Comparison of ENCODE assay signal across 12 cellular contexts in genomic region chr2:223093436-223093839, GRCh38. TPM values are rescaled to one million over a fixed set of nuclear protein-coding genes. Genes with fewer than 3 reads are reported as not detected.
DNase-seq lines count a peak whose midpoint lies in the region; ATAC-seq, FAIRE-seq and TF ChIP-seq lines count a peak whose summit lies in the region.
"Had no signal": no experiment of that assay in that cellular context is flagged by ENCODE, and none has a peak within 500 bp of the region (broad histone marks: within the 10 kb centered on the region; RNA-seq: fewer than 3 reads in every experiment).

No MANE protein-coding gene starts in this region.

- no peaks in the 10 kb centered on the region for H3K9me3 ChIP-seq in astrocyte (ENCODE audit: insufficient read depth, low read depth, low read length)
- no peaks in the 10 kb centered on the region for H3K9me3 ChIP-seq in aorta (ENCODE audit: control insufficient read depth, low read length)
- no peaks in the 10 kb centered on the region for H3K9me3 ChIP-seq in CD4-positive, alpha-beta memory T cell (ENCODE audit: control insufficient read depth in 1 of 2, low read length in 2 of 2)

- intact Hi-C loops in aorta (cut with DNase I) = no loop called here
- intact Hi-C loops in CD4-positive, alpha-beta memory T cell (cut with micrococcal nuclease) = no loop called here

- no peaks in the 10 kb centered on the region for H3K79me2 ChIP-seq in astrocyte (ENCODE audit: insufficient read depth, low read length)

- CTCF ChIA-PET in CD4-positive, alpha-beta memory T cell (lab: Charles Lee; ENCODE audit: partially characterized antibody) = no interaction called here

- in situ Hi-C loops in KBM-7 (cut with MboI; ENCODE audit: low pct_unique_long_range_greater_than_20kb, low sequenced_read_pairs) = no loop called here

- H3K27ac ChIP-seq in astrocyte (ENCODE audit: low read depth, low read length) = peak overlapping the region; percentile 25
- no peak overlapping the region for H3K27ac ChIP-seq in aorta (ENCODE audit: low read depth in 1 of 2, low read length in 2 of 2)
- H3K27ac ChIP-seq in CD4-positive, alpha-beta memory T cell (ENCODE audit: low read depth, low read length) = no peak overlapping the region
- H3K27ac ChIP-seq: 22Rv1 had no signal

- H2AFZ ChIP-seq in astrocyte (ENCODE audit: low read depth, low read length) = no peak overlapping the region

- POLR2A ChIA-PET in CD4-positive, alpha-beta memory T cell (lab: Charles Lee; ENCODE audit: partially characterized antibody) = no interaction called here

- no peak overlapping the region for H3K27ac Mint-ChIP-seq in astrocyte (ENCODE audit: unreplicated experiment)
- H3K27ac Mint-ChIP-seq in stimulated activated effector memory CD8-positive, alpha-beta T cell treated with anti-CD3 and anti-CD28 coated beads, Interleukin-12 subunit alpha, Interleukin-12 subunit beta, amount 100 ng/mL, for 72 hours = no peak overlapping the region
- no peak overlapping the region for H3K27ac Mint-ChIP-seq in CD4-positive, alpha-beta memory T cell
- H3K27ac Mint-ChIP-seq: stimulated activated naive CD8-positive, alpha-beta T cell treated with anti-CD3 and anti-CD28 coated beads, Interleukin-15, amount 100 ng/mL, for 72 hours; T-helper 17 cell had no signal

- FAIRE-seq in astrocyte (lab: Jason Lieb, UNC) = peak; percentile 72

- peaks cover 5% of the 10 kb centered on the region for H3K4me1 ChIP-seq in astrocyte (ENCODE audit: insufficient read depth, low read length)
- H3K4me1 ChIP-seq in aorta (ENCODE audit: control insufficient read depth in 1 of 2, insufficient read depth in 2 of 2, low read length in 2 of 2) = no peaks in the 10 kb centered on the region
- no peaks in the 10 kb centered on the region for H3K4me1 ChIP-seq in CD4-positive, alpha-beta memory T cell (ENCODE audit: insufficient read depth, low read length)

- H3K27me3 ChIP-seq in astrocyte (ENCODE audit: insufficient read depth, low read length) = no peaks in the 10 kb centered on the region
- no peaks in the 10 kb centered on the region for H3K27me3 ChIP-seq in aorta (ENCODE audit: control insufficient read depth in 1 of 2, insufficient read depth in 2 of 2, low read length in 1 of 2)
- no peaks in the 10 kb centered on the region for H3K27me3 ChIP-seq in CD4-positive, alpha-beta memory T cell (ENCODE audit: insufficient read depth, low read length)

- H3K4me1 Mint-ChIP-seq in astrocyte (ENCODE audit: low read depth, unreplicated experiment) = peaks cover 1% of the 10 kb centered on the region
- no peaks in the 10 kb centered on the region for H3K4me1 Mint-ChIP-seq in stimulated activated effector memory CD8-positive, alpha-beta T cell treated with anti-CD3 and anti-CD28 coated beads, Interleukin-12 subunit alpha, Interleukin-12 subunit beta, amount 100 ng/mL, for 72 hours
- no peaks in the 10 kb centered on the region for H3K4me1 Mint-ChIP-seq in CD4-positive, alpha-beta memory T cell
- H3K4me1 Mint-ChIP-seq: stimulated activated naive CD8-positive, alpha-beta T cell treated with anti-CD3 and anti-CD28 coated beads, Interleukin-15, amount 100 ng/mL, for 72 hours; T-helper 17 cell had no signal

- H3K4me3 Mint-ChIP-seq in astrocyte (ENCODE audit: unreplicated experiment) = no peak overlapping the region
- H3K4me3 Mint-ChIP-seq in stimulated activated effector memory CD8-positive, alpha-beta T cell treated with anti-CD3 and anti-CD28 coated beads, Interleukin-12 subunit alpha, Interleukin-12 subunit beta, amount 100 ng/mL, for 72 hours = no peak overlapping the region
- no peak overlapping the region for H3K4me3 Mint-ChIP-seq in CD4-positive, alpha-beta memory T cell
- H3K4me3 Mint-ChIP-seq: stimulated activated naive CD8-positive, alpha-beta T cell treated with anti-CD3 and anti-CD28 coated beads, Interleukin-15, amount 100 ng/mL, for 72 hours; T-helper 17 cell had no signal

- peak; percentile 17 for DNase-seq in DMS153 (lab: John Stamatoyannopoulos, UW)
- DNase-seq in DMS153 treated with DMSO at 0.1 percent for 48 hours (lab: John Stamatoyannopoulos, UW; ENCODE audit: unreplicated experiment) = no peak
- DNase-seq in astrocyte (ENCODE audit: low read depth) = peak; percentile 89
- DNase-seq in islet precursor cell = peak; percentile 63
- DNase-seq in aorta = peak; percentile 76 to 81
- no peak for DNase-seq in stimulated activated effector memory CD8-positive, alpha-beta T cell treated with anti-CD3 and anti-CD28 coated beads, Interleukin-12 subunit alpha, Interleukin-12 subunit beta, amount 100 ng/mL, for 72 hours (ENCODE audit: low spot score in 2 of 2)
- no peak for DNase-seq in KBM-7
- no peak for DNase-seq in CD4-positive, alpha-beta memory T cell
- DNase-seq: stimulated activated naive CD8-positive, alpha-beta T cell treated with anti-CD3 and anti-CD28 coated beads, Interleukin-15, amount 100 ng/mL, for 72 hours; T-helper 17 cell had no signal

- H3K9me3 Mint-ChIP-seq in astrocyte (ENCODE audit: unreplicated experiment) = peaks cover 7% of the 10 kb centered on the region
- peaks cover 2% of the 10 kb centered on the region for H3K9me3 Mint-ChIP-seq in stimulated activated effector memory CD8-positive, alpha-beta T cell treated with anti-CD3 and anti-CD28 coated beads, Interleukin-12 subunit alpha, Interleukin-12 subunit beta, amount 100 ng/mL, for 72 hours
- H3K9me3 Mint-ChIP-seq in CD4-positive, alpha-beta memory T cell = peaks cover 0 to 2% (median 0%) of the 10 kb centered on the region in 8 donors
- H3K9me3 Mint-ChIP-seq: stimulated activated naive CD8-positive, alpha-beta T cell treated with anti-CD3 and anti-CD28 coated beads, Interleukin-15, amount 100 ng/mL, for 72 hours had no signal

- H3K36me3 ChIP-seq in astrocyte (ENCODE audit: insufficient read depth, low read length) = no peaks in the 10 kb centered on the region
- H3K36me3 ChIP-seq in aorta (ENCODE audit: control insufficient read depth in 1 of 2, insufficient read depth in 2 of 2, low read length in 1 of 2) = no peaks in the 10 kb centered on the region
- H3K36me3 ChIP-seq in CD4-positive, alpha-beta memory T cell (ENCODE audit: insufficient read depth, low read length) = no peaks in the 10 kb centered on the region

- H3K4me3 ChIP-seq in astrocyte (ENCODE audit: insufficient read depth, low read depth, low read length) (no peak overlapping the region), aorta (ENCODE audit: low read length in 2 of 2) (no peak overlapping the region)
- no peak overlapping the region for H3K4me3 ChIP-seq in CD4-positive, alpha-beta memory T cell (ENCODE audit: low read length in 2 of 2)
- H3K4me3 ChIP-seq: skin epidermis had no signal

- no peak for TF ChIP-seq CTCF in astrocyte (IDR thresholded peaks at IDR 0.05; ENCODE audit: insufficient read depth, low read depth, low read length)

- H3K4me2 ChIP-seq in astrocyte (ENCODE audit: low read length) = peak overlapping the region; percentile 58

- no peaks in the 10 kb centered on the region for H4K20me1 ChIP-seq in astrocyte (ENCODE audit: insufficient read depth, low read length)

- peaks cover 2% of the 10 kb centered on the region for H3K36me3 Mint-ChIP-seq in astrocyte (ENCODE audit: low read depth, unreplicated experiment)
- H3K36me3 Mint-ChIP-seq in stimulated activated effector memory CD8-positive, alpha-beta T cell treated with anti-CD3 and anti-CD28 coated beads, Interleukin-12 subunit alpha, Interleukin-12 subunit beta, amount 100 ng/mL, for 72 hours = no peaks in the 10 kb centered on the region
- H3K36me3 Mint-ChIP-seq in CD4-positive, alpha-beta memory T cell = no peaks in the 10 kb centered on the region

- H3K27me3 Mint-ChIP-seq in astrocyte (ENCODE audit: low read depth, unreplicated experiment) = no peaks in the 10 kb centered on the region
- H3K27me3 Mint-ChIP-seq in CD4-positive, alpha-beta memory T cell = peaks cover 0 to 4% of the 10 kb centered on the region in 2 donors
- H3K27me3 Mint-ChIP-seq: stimulated activated naive CD8-positive, alpha-beta T cell treated with anti-CD3 and anti-CD28 coated beads, Interleukin-15, amount 100 ng/mL, for 72 hours had no signal

- peak; percentile 72 for ATAC-seq in aorta (ENCODE audit: low FRiP score)
- no peak for ATAC-seq in stimulated activated effector memory CD8-positive, alpha-beta T cell treated with anti-CD3 and anti-CD28 coated beads, Interleukin-12 subunit alpha, Interleukin-12 subunit beta, amount 100 ng/mL, for 72 hours
- ATAC-seq: stimulated activated naive CD8-positive, alpha-beta T cell treated with anti-CD3 and anti-CD28 coated beads, Interleukin-15, amount 100 ng/mL, for 72 hours; T-helper 17 cell had no signal

- 25 to 28% methylated on average over 6 of the region's 6 CpGs for WGBS in aorta, 2 donors

- no peak overlapping the region for H3K9ac ChIP-seq in astrocyte (ENCODE audit: low read length)

RNA-seq across cellular contexts. Expression of gene KCNE4, which starts 41.4 kb away (rescaled TPM):
- total RNA-seq in astrocyte (0.27 and 0.34 TPM in 2 replicates), aorta (10 to 100 TPM; 10.9 to 21.5 TPM)
- 1 to 10 TPM; 4.4 to 8.7 TPM for polyA plus RNA-seq in aorta
- not detected for total RNA-seq in CD4-positive, alpha-beta memory T cell
- polyA plus RNA-seq in CD4-positive, alpha-beta memory T cell = not detected
- total RNA-seq: T-helper 17 cell had no signal

Comparison
In these comparisons a context has a peak if more than half of its experiments do, and no peak if none do; other contexts are left out.
1. DNase-seq: peak in DMS153 (single experiment), astrocyte (single experiment), islet precursor cell (single experiment) and aorta (2 of 2); none in DMS153 treated with DMSO at 0.1 percent for 48 hours (single experiment), stimulated activated effector memory CD8-positive, alpha-beta T cell treated with anti-CD3 and anti-CD28 coated beads, Interleukin-12 subunit alpha, Interleukin-12 subunit beta, amount 100 ng/mL, for 72 hours (0 of 2), KBM-7 (single experiment) and CD4-positive, alpha-beta memory T cell (0 of 5).